ENCODE assay signal across 26 cellular contexts in the genomic region with DNA sequence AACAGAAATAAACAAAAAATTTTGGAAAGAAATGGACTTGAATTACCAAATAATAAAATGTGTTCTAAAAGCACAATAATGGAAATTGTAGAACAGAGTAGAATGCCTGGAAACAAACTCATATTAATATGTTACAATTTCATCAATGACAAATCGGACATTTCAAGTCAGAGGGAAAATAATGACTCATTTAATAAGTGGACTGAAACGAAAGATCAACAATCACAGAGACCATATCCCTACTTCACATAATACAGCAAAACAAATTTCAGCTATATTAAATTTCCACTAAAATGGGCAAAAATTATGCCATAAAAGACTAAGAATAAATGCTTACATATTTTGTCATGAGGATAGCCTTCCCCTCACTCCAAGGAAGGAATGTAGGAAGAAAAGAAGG. TPM values are rescaled to one million over a fixed set of nuclear protein-coding genes. Genes with fewer than 3 reads are reported as not detected.
DNase-seq lines count a peak whose midpoint lies in the region; ATAC-seq, FAIRE-seq and TF ChIP-seq lines count a peak whose summit lies in the region.
"Had no signal": no experiment of that assay in that cellular context is flagged by ENCODE, and none has a peak within 500 bp of the region (broad histone marks: within the 10 kb centered on the region; RNA-seq: fewer than 3 reads in every experiment).

No MANE protein-coding gene starts in this region.

- H3K9ac ChIP-seq in Loucy (ENCODE audit: low read depth, low read length, poor library complexity, severe bottlenecking) (no peak overlapping the region), endothelial cell of umbilical vein (replicated peaks; ENCODE audit: extremely low read depth, insufficient read depth, low read length) (peak overlapping the region; percentile 31)
- H3K9ac ChIP-seq: BLaER1, SK-N-SH had no signal

- dilution Hi-C loops in endothelial cell of umbilical vein (cut with MboI; ENCODE audit: extremely low pct_ligation_motif_present, low sequenced_read_pairs): no loop called here

- FAIRE-seq in endothelial cell of umbilical vein (lab: Jason Lieb, UNC): peak; percentile 59
- FAIRE-seq: G401.6, HTR-8/SVneo had no signal

- ATAC-seq in GM18520 (IDR thresholded peaks at IDR 0.05; ENCODE audit: unreplicated experiment): no peak
- ATAC-seq: GM23338 had no signal

- TF ChIP-seq POLR2A in endothelial cell of umbilical vein (IDR thresholded peaks at IDR 0.05; ENCODE audit: low read depth, low read length): no peak

- H3F3A ChIP-seq in Loucy (ENCODE audit: low read depth): peaks cover 2% of the 10 kb centered on the region; the same call in 1 of the 2 replicates

- POLR2A ChIA-PET in endothelial cell of umbilical vein (lab: Charles Lee): no interaction called here

- H3K27me3 ChIP-seq in Loucy (ENCODE audit: insufficient read depth, low read length, poor library complexity, severe bottlenecking) (no peaks in the 10 kb centered on the region), endothelial cell of umbilical vein (ENCODE audit: control insufficient read depth in 2 of 2, insufficient read depth in 2 of 2, low read length in 2 of 2) (no peaks in the 10 kb centered on the region), ascending aorta (no peaks in the 10 kb centered on the region)
- H3K27me3 ChIP-seq: BLaER1 had no signal

- no peaks in the 10 kb centered on the region for H3K36me3 ChIP-seq in Loucy (ENCODE audit: insufficient read depth, low read length)
- no peaks in the 10 kb centered on the region for H3K36me3 ChIP-seq in endothelial cell of umbilical vein (ENCODE audit: control insufficient read depth in 2 of 2, extremely low read depth in 1 of 2, insufficient read depth in 2 of 2, low read length in 2 of 2)
- no peaks in the 10 kb centered on the region for H3K36me3 ChIP-seq in ascending aorta
- H3K36me3 ChIP-seq: BLaER1, HAP-1 had no signal

- H3K4me2 ChIP-seq in Loucy (ENCODE audit: low read depth, low read length, poor library complexity, severe bottlenecking) (peak overlapping the region; percentile 16), endothelial cell of umbilical vein (ENCODE audit: insufficient read depth, low read length) (peak overlapping the region; percentile 97)
- H3K4me2 ChIP-seq: BLaER1, GM23338, SK-N-SH had no signal

- H3K4me3 ChIP-seq in Loucy (ENCODE audit: low read length, poor library complexity, severe bottlenecking): no peak overlapping the region
- H3K4me3 ChIP-seq in endothelial cell of umbilical vein (replicated peaks in 1 of 3; ENCODE audit: insufficient read depth in 1 of 3, low read depth in 1 of 3, low read length in 3 of 3): peak overlapping the region in 2 of 3 experiments; percentile 37 to 43
- H3K4me3 ChIP-seq in ascending aorta: no peak overlapping the region
- H3K4me3 ChIP-seq: BLaER1, GM23338, HAP-1 had no signal

- peaks cover 17% of the 10 kb centered on the region for H3K9me3 ChIP-seq in Loucy (ENCODE audit: insufficient read depth, low read depth, low read length)
- no peaks in the 10 kb centered on the region for H3K9me3 ChIP-seq in endothelial cell of umbilical vein (replicated peaks; ENCODE audit: control insufficient read depth, insufficient read depth, low read length)
- H3K9me3 ChIP-seq in ascending aorta: peaks cover 0 to 25% of the 10 kb centered on the region in 2 donors
- H3K9me3 ChIP-seq: HAP-1 had no signal

- H2AFZ ChIP-seq in Loucy (ENCODE audit: low read length) (no peak overlapping the region), endothelial cell of umbilical vein (ENCODE audit: low read depth, low read length) (no peak overlapping the region)
- H2AFZ ChIP-seq: GM23338 had no signal

- H4K20me1 ChIP-seq in Loucy (ENCODE audit: insufficient read depth, low read length, poor library complexity, severe bottlenecking): no peaks in the 10 kb centered on the region
- peaks cover 12% of the 10 kb centered on the region for H4K20me1 ChIP-seq in endothelial cell of umbilical vein (replicated peaks; ENCODE audit: control insufficient read depth, extremely low read depth, insufficient read depth, low read length)
- H4K20me1 ChIP-seq: BLaER1 had no signal

- H3K27ac ChIP-seq in endothelial cell of umbilical vein (ENCODE audit: insufficient read depth, low read depth, low read length): peak overlapping the region; percentile 69
- no peak overlapping the region for H3K27ac ChIP-seq in ascending aorta
- H3K27ac ChIP-seq: 22Rv1, BLaER1 had no signal

- TF ChIP-seq CTCF in Loucy (conservative IDR thresholded peaks at IDR 0.05; ENCODE audit: low read length): no peak
- no peak for TF ChIP-seq CTCF in endothelial cell of umbilical vein (IDR thresholded peaks at IDR 0.05; ENCODE audit: extremely low read depth in 1 of 2, insufficient read depth in 1 of 2, low read depth in 1 of 2, low read length in 2 of 2)
- no peak for TF ChIP-seq CTCF in ascending aorta (IDR thresholded peaks at IDR 0.05)

- H3K4me1 ChIP-seq in Loucy (ENCODE audit: insufficient read depth, low read length, poor library complexity, severe bottlenecking) (peaks cover 14% of the 10 kb centered on the region), endothelial cell of umbilical vein (ENCODE audit: control insufficient read depth, extremely low read depth, insufficient read depth, low read length) (peaks cover 21% of the 10 kb centered on the region), ascending aorta (no peaks in the 10 kb centered on the region)
- H3K4me1 ChIP-seq: BLaER1, HAP-1 had no signal

- BruUV-seq in endothelial cell of umbilical vein (replicated peaks; lab: Mats Ljungman, UMichigan): no TSS peak

- DNase-seq in DMS53 (lab: John Stamatoyannopoulos, UW) (peak; percentile 10), DMS53 treated with DMSO at 0.1 percent for 48 hours (lab: John Stamatoyannopoulos, UW; ENCODE audit: unreplicated experiment) (no peak), endothelial cell of umbilical vein (ENCODE audit: low read depth, low spot score) (peak; percentile 63), renal cortical epithelial cell (ENCODE audit: low read depth) (peak; percentile 28), ascending aorta (ENCODE audit: low spot score in 2 of 2) (no peak), NCI-H1105 treated with DMSO at 0.1 percent for 48 hours (lab: John Stamatoyannopoulos, UW) (no peak)
- DNase-seq: CD4-positive, CD25-positive, alpha-beta regulatory T cell; DMS153; HFFc6; KBM-7; NCI-H1092; NCI-H1436; NCI-H187 treated with DMSO at 0.1 percent for 48 hours; NCI-H2107; NCI-H446; NCI-H524 treated with DMSO at 0.1 percent for 48 hours; NCI-H774; SK-N-SH had no signal

- peaks cover 72% of the 10 kb centered on the region for H3K79me2 ChIP-seq in Loucy (ENCODE audit: insufficient read depth, low read length)
- H3K79me2 ChIP-seq in endothelial cell of umbilical vein (ENCODE audit: control insufficient read depth, insufficient read depth, low read length): peaks cover 91% of the 10 kb centered on the region

- intact Hi-C loops in endothelial cell of umbilical vein (cut with micrococcal nuclease): no loop called here
- intact Hi-C loops in ascending aorta (cut with DNase I): no loop called here

- CTCF ChIA-PET in endothelial cell of umbilical vein (lab: Charles Lee): interaction anchor here (0.7 to 1.0 kb wide), 2 partner anchors 53 to 252 kb away, joined by 3 read pairs; no protein-coding TSS in a partner anchor

- H3K9me1 ChIP-seq in endothelial cell of umbilical vein (replicated peaks; ENCODE audit: control insufficient read depth, extremely low read depth, insufficient read depth, low read length): no peaks in the 10 kb centered on the region

- no peaks in the 10 kb centered on the region for H3K9me2 ChIP-seq in Loucy (replicated peaks; ENCODE audit: low read depth, low read length)
- H3K9me2 ChIP-seq: SK-N-SH had no signal

TF ChIP-seq in endothelial cell of umbilical vein, 7 proteins besides CTCF, POLR2A, EP300 and RAD21:
- TF ChIP-seq EZH2 (IDR thresholded peaks at IDR 0.05; ENCODE audit: borderline replicate concordance, low read depth, low read length, severe bottlenecking): no peak
- TF ChIP-seq FOS (IDR thresholded peaks at IDR 0.05; ENCODE audit: borderline replicate concordance, insufficient read depth, low read length): peak; percentile 38
- TF ChIP-seq, protein P1, sequence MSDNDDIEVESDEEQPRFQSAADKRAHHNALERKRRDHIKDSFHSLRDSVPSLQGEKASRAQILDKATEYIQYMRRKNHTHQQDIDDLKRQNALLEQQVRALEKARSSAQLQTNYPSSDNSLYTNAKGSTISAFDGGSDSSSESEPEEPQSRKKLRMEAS (IDR thresholded peaks at IDR 0.05; ENCODE audit: insufficient read depth, insufficient read length): no peak
- TF ChIP-seq POLR2AphosphoS5 (IDR thresholded peaks at IDR 0.05; ENCODE audit: insufficient read depth, low read depth, low read length): no peak
- TF ChIP-seq MYC (IDR thresholded peaks at IDR 0.05; ENCODE audit: low read depth, low read length): no peak
- TF ChIP-seq GATA2 (IDR thresholded peaks at IDR 0.05; ENCODE audit: insufficient read depth, insufficient read length, low read depth, low read length): no peak
- peak; percentile 26 for TF ChIP-seq JUN (IDR thresholded peaks at IDR 0.05; ENCODE audit: borderline replicate concordance, insufficient read depth, insufficient read length, low read depth)

RNA-seq across cellular contexts. Expression of gene CDYL2, which starts 25.7 kb away (rescaled TPM):
- total RNA-seq in endothelial cell of umbilical vein: 71.3 and 82.8 TPM in 2 replicates
- 4.6 and 7.1 TPM in 2 replicates for polyA plus RNA-seq in endothelial cell of umbilical vein
- polyA plus RNA-seq in endothelial cell of umbilical vein (2011; cell fraction: cytosol; rRNA removed): 6.9 and 7.2 TPM in 2 replicates
- 24.1 and 27.2 TPM in 2 replicates for polyA plus RNA-seq in endothelial cell of umbilical vein (2011; cell fraction: nucleus; rRNA removed)
- 24.8 and 32.5 TPM in 2 replicates for polyA plus RNA-seq in endothelial cell of umbilical vein (2012)
- polyA minus RNA-seq in endothelial cell of umbilical vein: 28.8 and 40.8 TPM in 2 replicates
- 32.3 TPM for polyA minus RNA-seq in endothelial cell of umbilical vein (2011; cell fraction: cytosol; rRNA and poly(A)+ RNA removed)
- polyA minus RNA-seq in endothelial cell of umbilical vein (2011; cell fraction: nucleus; rRNA and poly(A)+ RNA removed): 70.3 and 85.4 TPM in 2 replicates
- 12.0 and 17.7 TPM in 2 replicates for total RNA-seq in renal cortical epithelial cell
- 5.0 TPM for total RNA-seq in ascending aorta

Comparison
In these comparisons a context has a peak if more than half of its experiments do, and no peak if none do; other contexts are left out.
1. DNase-seq: peak in DMS53 (single experiment), endothelial cell of umbilical vein (single experiment) and renal cortical epithelial cell (single experiment); none in DMS53 treated with DMSO at 0.1 percent for 48 hours (single experiment), ascending aorta (0 of 2) and NCI-H1105 treated with DMSO at 0.1 percent for 48 hours (single experiment).
2. H3K4me3 ChIP-seq: peak in endothelial cell of umbilical vein (2 of 3); none in Loucy (single experiment) and ascending aorta (0 of 2).